23 cellular contexts compared by ENCODE assay signal in the genomic region with DNA sequence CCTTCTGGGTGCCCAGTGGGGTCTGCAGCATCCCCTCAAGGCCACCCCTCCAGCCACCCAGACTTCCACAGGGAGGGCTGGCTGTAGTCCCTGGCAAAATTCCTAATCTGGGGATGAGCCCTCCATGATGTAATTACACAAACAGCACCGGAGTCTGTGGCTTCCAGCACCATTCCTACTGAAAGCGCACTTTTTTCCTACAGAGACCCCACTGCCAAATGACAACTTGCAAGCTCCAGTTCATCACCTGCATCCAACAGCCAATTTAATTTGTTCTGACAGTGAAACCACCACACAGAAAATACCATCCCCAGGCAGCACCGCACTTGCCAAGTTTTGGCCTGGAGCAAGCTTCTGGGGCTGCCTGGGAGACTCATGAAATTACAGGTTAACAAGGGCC.
"Had no signal": no experiment of that assay in that cellular context is flagged by ENCODE, and none has a peak within 500 bp of the region (broad histone marks: within the 10 kb centered on the region; RNA-seq: fewer than 3 reads in every experiment).

No MANE protein-coding gene starts in this region.

- H3K36me3 ChIP-seq: ascending aorta had no signal

- H3K27me3 Mint-ChIP-seq: activated naive CD8-positive, alpha-beta T cell treated with anti-CD3 and anti-CD28 coated beads, Interleukin-2, amount 50 U/mL, for 24 hours had no signal

- H3K27ac Mint-ChIP-seq: activated naive CD4-positive, alpha-beta T cell treated with anti-CD3 and anti-CD28 coated beads, Interleukin-2, amount 50 U/mL, for 72 hours; activated naive CD8-positive, alpha-beta T cell treated with anti-CD3 and anti-CD28 coated beads, Interleukin-2, amount 50 U/mL, for 24 hours; T-helper 1 cell treated with Interleukin-12 subunit alpha and Interleukin-12 subunit beta and Interleukin-4 antibody, amounts not matched to agents 30 μg/mL and 1 μg/mL, for 36 hours had no signal

- H3K4me1 ChIP-seq: ascending aorta had no signal

- ATAC-seq: activated naive CD4-positive, alpha-beta T cell treated with anti-CD3 and anti-CD28 coated beads, Interleukin-2, amount 50 U/mL, for 72 hours; activated T-cell treated with anti-CD3 and anti-CD28 coated beads, Interleukin-2, amount 50 U/mL, for 4 hours had no signal

- H3K27ac ChIP-seq: ascending aorta had no signal

- H3K9me3 ChIP-seq: ascending aorta had no signal

- H3K4me3 Mint-ChIP-seq: activated naive CD8-positive, alpha-beta T cell treated with anti-CD3 and anti-CD28 coated beads, Interleukin-2, amount 50 U/mL, for 24 hours; activated T-cell treated with anti-CD3 and anti-CD28 coated beads, Interleukin-2, amount 50 U/mL, for 4 hours; T-helper 1 cell treated with Interleukin-12 subunit alpha and Interleukin-12 subunit beta and Interleukin-4 antibody, amounts not matched to agents 30 μg/mL and 1 μg/mL, for 36 hours had no signal

- H3K36me3 Mint-ChIP-seq: activated naive CD4-positive, alpha-beta T cell treated with anti-CD3 and anti-CD28 coated beads, Interleukin-2, amount 50 U/mL, for 72 hours had no signal

- H3K27me3 ChIP-seq: ascending aorta had no signal

- H3K9me3 Mint-ChIP-seq: activated naive CD4-positive, alpha-beta T cell treated with anti-CD3 and anti-CD28 coated beads, Interleukin-2, amount 50 U/mL, for 72 hours; activated naive CD8-positive, alpha-beta T cell treated with anti-CD3 and anti-CD28 coated beads, Interleukin-2, amount 50 U/mL, for 24 hours; activated T-cell treated with anti-CD3 and anti-CD28 coated beads, Interleukin-2, amount 50 U/mL, for 4 hours; T-helper 1 cell treated with Interleukin-12 subunit alpha and Interleukin-12 subunit beta and Interleukin-4 antibody, amounts not matched to agents 30 μg/mL and 1 μg/mL, for 36 hours had no signal

- H3K4me3 ChIP-seq: ascending aorta had no signal

- DNase-seq: activated CD4-positive, alpha-beta T cell treated with anti-CD3 and anti-CD28 coated beads for 48 hours; activated CD4-positive, alpha-beta T cell treated with anti-CD3 and anti-CD28 coated beads, Interleukin-2, amount 50 U/mL, for 4 hours; activated CD4-positive, CD25-positive, alpha-beta regulatory T cell treated with anti-CD3 and anti-CD28 coated beads, Interleukin-2, amount 50 U/mL, for 72 hours; activated effector memory CD4-positive, alpha-beta T cell treated with anti-CD3 and anti-CD28 coated beads, Interleukin-2, amount 50 U/mL, for 16 hours; activated naive CD4-positive, alpha-beta T cell treated with Interleukin-2 at 50 U/mL for 16 hours; activated naive CD8-positive, alpha-beta T cell treated with anti-CD3 and anti-CD28 coated beads, Interleukin-2, amount 50 U/mL, for 24 hours; activated T-cell treated with anti-CD3 and anti-CD28 coated beads, Interleukin-2, amount 50 U/mL, for 4 hours; amniotic stem cell; caudate nucleus; Kasumi-1; KBM-7; NCI-H1105 treated with DMSO at 0.1 percent for 48 hours; NCI-H1436 treated with DMSO at 0.1 percent for 48 hours; NCI-H187 treated with DMSO at 0.1 percent for 48 hours; NCI-H2081 treated with DMSO at 0.1 percent for 48 hours; NCI-H446 treated with DMSO at 0.1 percent for 48 hours; NCI-H524 treated with DMSO at 0.1 percent for 48 hours; NCI-H774; NK-92 treated with Interleukin-12 subunit alpha and Interleukin-12 subunit beta, amount 100 ng/mL, for 24 hours; SHP77 treated with DMSO at 0.1 percent for 48 hours had no signal
